ENCODE assay signal across 8 cellular contexts in genomic region chr10:69506834-69507643, GRCh38. TPM values are rescaled to one million over a fixed set of nuclear protein-coding genes. Genes with fewer than 3 reads are reported as not detected.
DNase-seq lines count a peak whose midpoint lies in the region; ATAC-seq and TF ChIP-seq lines count a peak whose summit lies in the region.

No MANE protein-coding gene starts in this region.

- H3K27me3 Mint-ChIP-seq in T-cell: no peaks in the 10 kb centered on the region
- peaks cover 2% of the 10 kb centered on the region for H3K27me3 Mint-ChIP-seq in glutamatergic neuron (ENCODE audit: unreplicated experiment)

- H3K27ac Mint-ChIP-seq in T-cell: peak overlapping the region; percentile 70 to 84
- peak overlapping the region; percentile 43 for H3K27ac Mint-ChIP-seq in glutamatergic neuron (ENCODE audit: unreplicated experiment)

- no peaks in the 10 kb centered on the region for H3K36me3 Mint-ChIP-seq in T-cell
- peaks cover 6% of the 10 kb centered on the region for H3K36me3 Mint-ChIP-seq in glutamatergic neuron (ENCODE audit: unreplicated experiment)

- H3K4me1 Mint-ChIP-seq in T-cell (peaks cover 10 to 19% (median 11%) of the 10 kb centered on the region in 3 donors), glutamatergic neuron (ENCODE audit: low read depth, unreplicated experiment) (peaks cover 8% of the 10 kb centered on the region)

- no peaks in the 10 kb centered on the region for H3K36me3 ChIP-seq in ES-I3 (ENCODE audit: insufficient read depth, low read length)

- peak overlapping the region; percentile 22; the same call in 1 of the 2 replicates for H3K9ac ChIP-seq in ES-I3 (ENCODE audit: low read depth, low read length)

- DNase-seq in T-cell: no peak
- no peak for DNase-seq in glutamatergic neuron
- DNase-seq in posterior vena cava (ENCODE audit: low spot score): peak; percentile 76
- no peak for DNase-seq in NCI-H446 (lab: John Stamatoyannopoulos, UW)
- no peak for DNase-seq in GM19240 (ENCODE audit: insufficient read length, low spot score)
- DNase-seq in NCI-H2171 treated with DMSO at 0.1 percent for 48 hours (lab: John Stamatoyannopoulos, UW): no peak

- H3K9me3 Mint-ChIP-seq in T-cell: no peaks in the 10 kb centered on the region
- peaks cover 10% of the 10 kb centered on the region for H3K9me3 Mint-ChIP-seq in glutamatergic neuron (ENCODE audit: unreplicated experiment)

- CTCF ChIA-PET in T-cell (lab: Charles Lee): interaction anchor here (0.6 to 1.5 kb wide), 18 partner anchors 46 to 1659 kb away, joined by 3 to 12 read pairs (median 4); no protein-coding TSS in a partner anchor

- no peaks in the 10 kb centered on the region for H3K9me3 ChIP-seq in ES-I3 (ENCODE audit: control insufficient read depth, insufficient read depth, low read length)

- intact Hi-C loops in posterior vena cava (cut with DNase I): loop anchor here (5.0 kb wide), 1 partner anchor 80 kb away; no protein-coding TSS in a partner anchor

- TF ChIP-seq CTCF in glutamatergic neuron (IDR thresholded peaks at IDR 0.05; ENCODE audit: partially characterized antibody, unreplicated experiment): no peak

- POLR2A ChIA-PET in T-cell (lab: Charles Lee): interaction anchor here in 1 of 2 donors (0.7 kb wide), 1 partner anchor 59 kb away, joined by 6 read pairs; no protein-coding TSS in a partner anchor

- H3K4me3 Mint-ChIP-seq in T-cell (peak overlapping the region; percentile 57 to 61 (median 61)), glutamatergic neuron (ENCODE audit: unreplicated experiment) (no peak overlapping the region)

- peaks cover 8% of the 10 kb centered on the region for H3K4me1 ChIP-seq in ES-I3 (ENCODE audit: insufficient read depth, low read length)

- ATAC-seq in T-cell (replicated peaks in 1 of 4) (peak in 3 of 4 experiments; percentile 1 to 20 (median 10)), HG02981 (IDR thresholded peaks at IDR 0.05; ENCODE audit: unreplicated experiment) (no peak)

RNA-seq across cellular contexts. Expression of gene TSPAN15, which starts 55.8 kb away (rescaled TPM):
- total RNA-seq in T-cell (1 to 10 TPM; 2.9 to 8.2 (median 6.2) TPM), glutamatergic neuron (ENCODE audit: unreplicated experiment) (49.8 TPM), posterior vena cava (10 to 100 TPM; 44.6 to 45.6 TPM)
